Comparison of ENCODE assay signal across 1 cellular context in the genomic region with DNA sequence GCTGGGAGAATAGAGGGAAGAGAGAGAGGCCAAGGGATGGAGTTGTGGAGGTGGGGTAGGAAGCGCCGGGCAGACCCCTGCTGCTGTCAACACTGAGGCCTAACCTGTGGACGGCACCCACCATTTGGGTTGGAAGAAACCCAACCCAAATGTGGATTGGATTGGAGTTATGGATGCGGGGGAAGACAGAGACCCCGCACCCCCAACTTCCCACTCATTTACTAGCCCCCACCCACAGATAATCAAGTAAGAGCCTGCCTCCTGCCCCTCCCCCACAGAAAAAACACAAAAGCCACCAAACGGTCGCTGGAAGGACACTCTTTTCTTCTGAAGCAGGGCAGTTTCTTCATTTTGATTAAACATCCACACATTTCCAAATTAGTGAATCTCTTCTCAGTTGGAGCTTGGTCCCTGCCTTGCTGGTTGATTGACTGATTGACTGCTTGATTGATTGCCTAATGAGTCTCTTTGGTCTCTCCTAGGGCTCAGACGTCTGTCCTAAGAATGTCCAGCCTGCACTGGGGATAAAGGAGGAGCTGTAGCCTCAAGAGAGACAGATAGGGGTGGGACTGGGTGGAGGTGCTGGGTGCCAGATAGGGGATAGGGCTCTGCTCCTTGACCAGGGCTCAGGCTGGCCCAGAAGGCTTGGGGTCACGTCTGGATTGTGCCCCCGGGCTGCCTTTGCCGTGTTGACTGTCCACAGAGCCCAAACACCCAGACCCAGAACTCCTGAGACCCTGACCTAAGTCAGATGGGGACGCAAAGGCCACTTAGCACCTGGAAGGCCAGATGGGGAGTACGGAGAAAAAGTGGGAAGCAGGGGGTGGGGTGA.
TF ChIP-seq lines count a peak whose summit lies in the region.

No MANE protein-coding gene starts in this region.

TF ChIP-seq in HepG2, 621 proteins besides CTCF, POLR2A, EP300 and RAD21:
- TF ChIP-seq, protein P1, sequence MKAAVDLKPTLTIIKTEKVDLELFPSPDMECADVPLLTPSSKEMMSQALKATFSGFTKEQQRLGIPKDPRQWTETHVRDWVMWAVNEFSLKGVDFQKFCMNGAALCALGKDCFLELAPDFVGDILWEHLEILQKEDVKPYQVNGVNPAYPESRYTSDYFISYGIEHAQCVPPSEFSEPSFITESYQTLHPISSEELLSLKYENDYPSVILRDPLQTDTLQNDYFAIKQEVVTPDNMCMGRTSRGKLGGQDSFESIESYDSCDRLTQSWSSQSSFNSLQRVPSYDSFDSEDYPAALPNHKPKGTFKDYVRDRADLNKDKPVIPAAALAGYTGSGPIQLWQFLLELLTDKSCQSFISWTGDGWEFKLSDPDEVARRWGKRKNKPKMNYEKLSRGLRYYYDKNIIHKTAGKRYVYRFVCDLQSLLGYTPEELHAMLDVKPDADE (CRISPR knock-in tag; IDR thresholded peaks at IDR 0.05), result no peak
- no peak for TF ChIP-seq EED (CRISPR knock-in tag; IDR thresholded peaks at IDR 0.05)
- no peak for TF ChIP-seq JDP2 (CRISPR knock-in tag; IDR thresholded peaks at IDR 0.05; ENCODE audit: borderline replicate concordance)
- TF ChIP-seq ZNF3 (CRISPR knock-in tag; IDR thresholded peaks at IDR 0.05), result peak; percentile 77; the same call in 1 of the 2 replicates
